In genomic region chr19:4051175-4052101, GRCh38 we compare ENCODE assay signal across 8 cellular contexts. TPM values are rescaled to one million over a fixed set of nuclear protein-coding genes. Genes with fewer than 3 reads are reported as not detected.
A peak's percentile ranks its signal among the peaks of the same experiment; 100 is the strongest.
DNase-seq lines count a peak whose midpoint lies in the region; ATAC-seq, FAIRE-seq and TF ChIP-seq lines count a peak whose summit lies in the region.

No MANE protein-coding gene starts in this region.

- H3K9me2 ChIP-seq in PC-9 (ENCODE audit: insufficient read depth): no peaks in the 10 kb centered on the region

- intact Hi-C loops in PC-9 (cut with micrococcal nuclease; ENCODE audit: unreplicated experiment) (loop anchor here (1.0 kb wide), 1 partner anchor 11 kb away; no protein-coding TSS in a partner anchor), psoas muscle (cut with DNase I) (no loop called here)

- FAIRE-seq in RCC 7860 (lab: Jason Lieb, UNC): no peak

- H4K20me1 ChIP-seq in PC-9 (ENCODE audit: insufficient read depth): peaks cover 40% of the 10 kb centered on the region

- TF ChIP-seq CTCF in PC-9 (conservative IDR thresholded peaks at IDR 0.05) (no peak), psoas muscle (IDR thresholded peaks at IDR 0.05) (no peak)

- H3K27me3 ChIP-seq in PC-9 (ENCODE audit: insufficient read depth, low read depth) (no peaks in the 10 kb centered on the region), esophagus (ENCODE audit: control insufficient read depth in 1 of 2, insufficient read depth in 2 of 2, low read length in 2 of 2) (no peaks in the 10 kb centered on the region), psoas muscle (ENCODE audit: insufficient read depth in 3 of 3, low read length in 2 of 3) (no peaks in the 10 kb centered on the region)

- BruUV-seq in PC-9 (replicated peaks; lab: Mats Ljungman, UMichigan): TSS peak; percentile 4

- POLR2A ChIA-PET in PC-9 (lab: Charles Lee; ENCODE audit: unreplicated experiment): no interaction called here

- DNase-seq in Daoy (ENCODE audit: low read depth) (peak; percentile 87), PC-9 (peak; percentile 65 to 77), psoas muscle (peak; percentile 65 to 80), DMS79 treated with DMSO at 0.1 percent for 48 hours (lab: John Stamatoyannopoulos, UW) (no peak), RCC 7860 (ENCODE audit: low spot score) (no peak)

- peak in 3 of 4 donors; percentile 58 to 74 (median 61) for ATAC-seq in psoas muscle
- ATAC-seq in HG03097 (IDR thresholded peaks at IDR 0.05; ENCODE audit: low FRiP score, unreplicated experiment): no peak
- ATAC-seq in HG03442 (IDR thresholded peaks at IDR 0.05; ENCODE audit: unreplicated experiment): no peak

- WGBS in esophagus, 2 donors: 57 to 61% methylated on average over 15 of the region's 15 CpGs
- 81 to 91% (median 88%) methylated on average over 13 to 15 of the region's 15 CpGs for WGBS in psoas muscle, 3 donors

- H3K4me2 ChIP-seq in PC-9: peak overlapping the region; percentile 98

- H2AFZ ChIP-seq in PC-9: no peak overlapping the region

- H3F3A ChIP-seq in PC-9 (ENCODE audit: insufficient read depth, low read depth): peaks cover 34% of the 10 kb centered on the region

- H3K36me3 ChIP-seq in PC-9 (ENCODE audit: low read depth) (peaks cover 5% of the 10 kb centered on the region; the same call in 1 of the 2 replicates), esophagus (ENCODE audit: control insufficient read depth in 2 of 2, insufficient read depth in 2 of 2, low read length in 1 of 2) (peaks cover 9 to 57% of the 10 kb centered on the region in 2 donors), psoas muscle (ENCODE audit: insufficient read depth in 1 of 2, low read depth in 1 of 2) (peaks cover 0 to 61% of the 10 kb centered on the region in 2 donors)

- H3K27ac ChIP-seq in PC-9 (peak overlapping the region; percentile 99), esophagus (ENCODE audit: low read depth in 2 of 2, low read length in 1 of 2) (peak overlapping the region; percentile 77 to 93), psoas muscle (peak overlapping the region; percentile 69)

- H3K4me3 ChIP-seq in PC-9 (peak overlapping the region; percentile 55; the same call in 1 of the 2 replicates), esophagus (ENCODE audit: low read depth in 1 of 2, low read length in 2 of 2) (peak overlapping the region in 1 of 2 donors; percentile 8), psoas muscle (no peak overlapping the region)

- H3K4me1 ChIP-seq in PC-9 (replicated peaks; ENCODE audit: insufficient read depth): peaks cover 23% of the 10 kb centered on the region
- peaks cover 9 to 36% of the 10 kb centered on the region in 2 donors for H3K4me1 ChIP-seq in esophagus (ENCODE audit: control insufficient read depth in 2 of 2, insufficient read depth in 2 of 2, low read length in 1 of 2)
- peaks cover 34% of the 10 kb centered on the region for H3K4me1 ChIP-seq in psoas muscle

- H3K79me2 ChIP-seq in PC-9 (ENCODE audit: low read depth): peaks cover 72% of the 10 kb centered on the region

- H3K9me3 ChIP-seq in PC-9 (ENCODE audit: insufficient read depth, low read depth): no peaks in the 10 kb centered on the region
- no peaks in the 10 kb centered on the region for H3K9me3 ChIP-seq in esophagus (ENCODE audit: control insufficient read depth in 2 of 2, insufficient read depth in 1 of 2, low read depth in 1 of 2, low read length in 1 of 2)
- no peaks in the 10 kb centered on the region for H3K9me3 ChIP-seq in psoas muscle

- CTCF ChIA-PET in PC-9 (lab: Charles Lee): interaction anchor here (0.6 kb wide), 1 partner anchor 44 kb away, joined by 5 read pairs; no protein-coding TSS in a partner anchor

RNA-seq across cellular contexts. Expression of gene ZBTB7A, which starts 15.3 kb away (rescaled TPM):
- total RNA-seq in Daoy (2014; rRNA removed; shearing (Covaris generic)): 7.9 and 14.8 TPM in 2 replicates
- 41.2 and 48.2 TPM in 2 replicates for total RNA-seq in PC-9 (2021)
- polyA plus RNA-seq in esophagus: 10 to 100 TPM; 22.4 to 29.7 TPM
- 10 to 100 TPM; 25.7 to 55.9 (median 45.7) TPM for total RNA-seq in psoas muscle
- polyA plus RNA-seq in psoas muscle: 10 to 100 TPM; 18.5 to 20.3 (median 20.0) TPM

RNA-seq across cellular contexts. Expression of gene PIAS4, which starts 43.9 kb away (rescaled TPM):
- total RNA-seq in Daoy (2014; rRNA removed; shearing (Covaris generic)): 25.7 and 31.5 TPM in 2 replicates
- total RNA-seq in PC-9 (2021) (25.5 and 26.5 TPM in 2 replicates), psoas muscle (10 to 100 TPM; 14.6 to 27.2 (median 17.0) TPM)
- polyA plus RNA-seq in esophagus (10 to 100 TPM in 1 of 2 donors, 1 to 10 TPM in 1; 9.6 to 10.9 TPM), psoas muscle (10 to 100 TPM; 12.7 to 21.8 (median 14.6) TPM)

Comparison
In these comparisons a context has a peak if more than half of its experiments do, and no peak if none do; other contexts are left out.
1. DNase-seq: peak in Daoy (single experiment), PC-9 (2 of 2) and psoas muscle (2 of 2); none in DMS79 treated with DMSO at 0.1 percent for 48 hours (single experiment) and RCC 7860 (single experiment).
2. ATAC-seq: peak in psoas muscle (3 of 4); none in HG03097 (single experiment) and HG03442 (single experiment).
3. Peak in every context shown above with its lines, with median percentiles within 50 percentile points of each other: H3K27ac ChIP-seq.